Comparison of ENCODE assay signal across 8 cellular contexts in the genomic region with DNA sequence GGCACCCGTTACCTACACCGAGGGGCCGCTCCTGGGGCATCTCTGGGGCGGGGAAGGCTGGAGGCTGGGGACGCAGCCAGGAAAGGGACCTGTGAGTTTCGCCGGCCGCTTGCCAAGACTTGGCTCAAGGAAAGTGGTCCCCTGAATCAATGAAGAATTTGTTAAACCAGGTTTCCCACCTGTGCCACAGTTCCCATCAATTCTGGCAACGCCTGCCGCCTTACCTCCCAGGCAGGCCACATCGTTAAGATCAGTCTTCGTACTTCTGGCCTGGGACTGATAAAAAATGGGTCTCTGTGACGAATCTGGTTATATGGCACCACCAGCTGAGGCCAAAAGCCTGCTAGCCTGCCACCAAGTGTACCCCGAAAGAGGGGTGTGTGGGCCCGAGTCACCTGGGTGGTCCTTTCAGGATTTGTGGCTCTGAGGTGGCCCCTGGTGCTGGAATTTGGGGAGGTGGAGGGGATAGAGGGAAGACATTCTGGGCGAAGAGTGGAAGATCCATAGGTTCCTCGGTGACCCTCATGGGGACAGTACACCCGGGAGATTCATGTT. TPM values are rescaled to one million over a fixed set of nuclear protein-coding genes. Genes with fewer than 3 reads are reported as not detected.
DNase-seq lines count a peak whose midpoint lies in the region; FAIRE-seq and TF ChIP-seq lines count a peak whose summit lies in the region.

No MANE protein-coding gene starts in this region.

- no peak overlapping the region for H3K18ac ChIP-seq in mesendoderm (ENCODE audit: low read length)

- peaks cover 28% of the 10 kb centered on the region for H3K4me1 Mint-ChIP-seq in activated naive CD4-positive, alpha-beta T cell treated with anti-CD3 and anti-CD28 coated beads, Interleukin-2, amount 10 ng/mL, durations not matched to agents 7 days and 5 days
- H3K4me1 Mint-ChIP-seq in MCF 10A (ENCODE audit: insufficient read depth, unreplicated experiment), result peaks cover 15% of the 10 kb centered on the region
- peaks cover 23% of the 10 kb centered on the region for H3K4me1 Mint-ChIP-seq in type B pancreatic cell (ENCODE audit: unreplicated experiment)

- peaks cover 3% of the 10 kb centered on the region for H3K4me1 ChIP-seq in mesendoderm (ENCODE audit: control insufficient read depth, low read depth, low read length)

- FAIRE-seq in urothelium cell line (lab: Jason Lieb, UNC), result no peak

- peak overlapping the region; percentile 62 for H3K56ac ChIP-seq in mesendoderm (ENCODE audit: low read length)

- no peak overlapping the region for H2BK5ac ChIP-seq in mesendoderm (ENCODE audit: low read length)

- no peak overlapping the region for H2AK5ac ChIP-seq in mesendoderm (ENCODE audit: low read length)

- H2BK15ac ChIP-seq in mesendoderm (replicated peaks; ENCODE audit: low read depth), result no peak overlapping the region

- H2BK120ac ChIP-seq in mesendoderm (ENCODE audit: low read depth, low read length), result no peak overlapping the region

- peaks cover 70% of the 10 kb centered on the region for H3K27me3 Mint-ChIP-seq in activated naive CD4-positive, alpha-beta T cell treated with anti-CD3 and anti-CD28 coated beads, Interleukin-2, amount 10 ng/mL, durations not matched to agents 7 days and 5 days
- H3K27me3 Mint-ChIP-seq in MCF 10A (ENCODE audit: insufficient read depth, unreplicated experiment) (no peaks in the 10 kb centered on the region), type B pancreatic cell (peaks cover 67% of the 10 kb centered on the region)

- peak overlapping the region; percentile 67 for H3K4me2 ChIP-seq in mesendoderm (ENCODE audit: low read length)

- no peaks in the 10 kb centered on the region for H3K27me3 ChIP-seq in mesendoderm (ENCODE audit: insufficient read depth, low read length, poor library complexity)

- H4K8ac ChIP-seq in mesendoderm (ENCODE audit: low read depth, low read length), result no peak overlapping the region

- POLR2A ChIA-PET in MCF 10A (lab: Yijun Ruan, JAX), result interaction anchor here (0.7 to 6.4 kb wide), 13 partner anchors 10 to 306 kb away, joined by 3 to 73 read pairs (median 12); partner anchors contain the start of gene SNRPG

- H3K36me3 Mint-ChIP-seq in activated naive CD4-positive, alpha-beta T cell treated with anti-CD3 and anti-CD28 coated beads, Interleukin-2, amount 10 ng/mL, durations not matched to agents 7 days and 5 days, result no peaks in the 10 kb centered on the region
- H3K36me3 Mint-ChIP-seq in MCF 10A (ENCODE audit: insufficient read depth, unreplicated experiment) (no peaks in the 10 kb centered on the region), type B pancreatic cell (peaks cover 5% of the 10 kb centered on the region)

- peak overlapping the region; percentile 31 for H3K9ac ChIP-seq in mesendoderm (ENCODE audit: low read length)

- TSS peak; percentile 78 for BruUV-seq in MCF 10A (replicated peaks; lab: Mats Ljungman, UMichigan)

- H3K79me2 ChIP-seq in mesendoderm (ENCODE audit: control insufficient read depth, insufficient read depth, low read length), result no peaks in the 10 kb centered on the region

- no peak for DNase-seq in activated naive CD4-positive, alpha-beta T cell treated with anti-CD3 and anti-CD28 coated beads, Interleukin-2, amount 10 ng/mL, durations not matched to agents 7 days and 5 days
- no peak for DNase-seq in activated naive CD4-positive, alpha-beta T cell treated with anti-CD3 and anti-CD28 coated beads, Interleukin-2, amount 50 U/mL, for 16 hours
- DNase-seq in MCF 10A (ENCODE audit: unreplicated experiment) (no peak), mesendoderm (no peak), type B pancreatic cell (ENCODE audit: extremely low spot score, unreplicated experiment) (no peak), urothelium cell line (ENCODE audit: low spot score) (no peak), hippocampal formation (lab: John Stamatoyannopoulos, UW) (no peak)
- DNase-seq in stimulated activated CD4-positive, alpha-beta T cell treated with anti-CD3 and anti-CD28 coated beads, Interleukin-2, amount 100 ng/mL, for 48 hours, result no peak

- intact Hi-C loops in MCF 10A (cut with micrococcal nuclease), result loop anchor here (1.0 to 5.0 kb wide), 2 partner anchors 63 to 67 kb away; no protein-coding TSS in a partner anchor

- peak overlapping the region; percentile 25 for H3K4ac ChIP-seq in mesendoderm (ENCODE audit: low read depth, low read length)

- H3K27ac ChIP-seq in mesendoderm (ENCODE audit: low read depth, low read length), result no peak overlapping the region

- no CpG with 5 or more reads among the region's 18 CpGs for WGBS in mesendoderm (ENCODE audit: extremely low coverage, insufficient coverage, low lambda C conversion rate)

- no peak overlapping the region for H3K27ac Mint-ChIP-seq in activated naive CD4-positive, alpha-beta T cell treated with anti-CD3 and anti-CD28 coated beads, Interleukin-2, amount 10 ng/mL, durations not matched to agents 7 days and 5 days
- H3K27ac Mint-ChIP-seq in MCF 10A (ENCODE audit: low read depth, unreplicated experiment) (peak overlapping the region; percentile 5), type B pancreatic cell (peak overlapping the region; percentile 23)

- TF ChIP-seq CTCF in MCF 10A (IDR thresholded peaks at IDR 0.05; ENCODE audit: unreplicated experiment), result no peak
- TF ChIP-seq CTCF in type B pancreatic cell (conservative IDR thresholded peaks at IDR 0.05), result peak; percentile 58

- peak overlapping the region; percentile 76 for H3K4me3 Mint-ChIP-seq in activated naive CD4-positive, alpha-beta T cell treated with anti-CD3 and anti-CD28 coated beads, Interleukin-2, amount 10 ng/mL, durations not matched to agents 7 days and 5 days
- peak overlapping the region; percentile 93 for H3K4me3 Mint-ChIP-seq in MCF 10A (ENCODE audit: unreplicated experiment)
- H3K4me3 Mint-ChIP-seq in type B pancreatic cell, result peak overlapping the region; percentile 79

- no peaks in the 10 kb centered on the region for H3K36me3 ChIP-seq in mesendoderm (ENCODE audit: control insufficient read depth, insufficient read depth, low read length)

- H4K5ac ChIP-seq in mesendoderm (ENCODE audit: low read length), result no peak overlapping the region

- peak overlapping the region; percentile 7 for H3K4me3 ChIP-seq in mesendoderm (ENCODE audit: low read length)

- CTCF ChIA-PET in activated naive CD4-positive, alpha-beta T cell treated with anti-CD3 and anti-CD28 coated beads, Interleukin-2, amount 10 ng/mL, durations not matched to agents 7 days and 5 days (lab: Charles Lee), result no interaction called here
- CTCF ChIA-PET in MCF 10A (lab: Yijun Ruan, JAX), result interaction anchor here (0.6 to 11.6 kb wide), 7 partner anchors 12 to 251 kb away, joined by 3 to 90 read pairs (median 15); no protein-coding TSS in a partner anchor

- H3K79me1 ChIP-seq in mesendoderm (ENCODE audit: low read length), result no peaks in the 10 kb centered on the region

- no peaks in the 10 kb centered on the region for H3K9me3 Mint-ChIP-seq in activated naive CD4-positive, alpha-beta T cell treated with anti-CD3 and anti-CD28 coated beads, Interleukin-2, amount 10 ng/mL, durations not matched to agents 7 days and 5 days
- no peaks in the 10 kb centered on the region for H3K9me3 Mint-ChIP-seq in MCF 10A (ENCODE audit: unreplicated experiment)
- H3K9me3 Mint-ChIP-seq in type B pancreatic cell, result no peaks in the 10 kb centered on the region

- no peak overlapping the region for H3K23ac ChIP-seq in mesendoderm (ENCODE audit: low read length)

RNA-seq across cellular contexts. Expression of gene TGFA, which starts 0.8 kb away (rescaled TPM):
- total RNA-seq in MCF 10A (2022) (17.9 and 22.5 TPM in 2 replicates), type B pancreatic cell (ENCODE audit: low replicate concordance) (6.8 and 21.0 TPM in 2 replicates)
- 3.0 TPM for polyA plus RNA-seq in mesendoderm (2013, experiment 1 of 2)
- polyA plus RNA-seq in mesendoderm (2013, experiment 2 of 2), result 2.8 TPM
